In the genomic region with DNA sequence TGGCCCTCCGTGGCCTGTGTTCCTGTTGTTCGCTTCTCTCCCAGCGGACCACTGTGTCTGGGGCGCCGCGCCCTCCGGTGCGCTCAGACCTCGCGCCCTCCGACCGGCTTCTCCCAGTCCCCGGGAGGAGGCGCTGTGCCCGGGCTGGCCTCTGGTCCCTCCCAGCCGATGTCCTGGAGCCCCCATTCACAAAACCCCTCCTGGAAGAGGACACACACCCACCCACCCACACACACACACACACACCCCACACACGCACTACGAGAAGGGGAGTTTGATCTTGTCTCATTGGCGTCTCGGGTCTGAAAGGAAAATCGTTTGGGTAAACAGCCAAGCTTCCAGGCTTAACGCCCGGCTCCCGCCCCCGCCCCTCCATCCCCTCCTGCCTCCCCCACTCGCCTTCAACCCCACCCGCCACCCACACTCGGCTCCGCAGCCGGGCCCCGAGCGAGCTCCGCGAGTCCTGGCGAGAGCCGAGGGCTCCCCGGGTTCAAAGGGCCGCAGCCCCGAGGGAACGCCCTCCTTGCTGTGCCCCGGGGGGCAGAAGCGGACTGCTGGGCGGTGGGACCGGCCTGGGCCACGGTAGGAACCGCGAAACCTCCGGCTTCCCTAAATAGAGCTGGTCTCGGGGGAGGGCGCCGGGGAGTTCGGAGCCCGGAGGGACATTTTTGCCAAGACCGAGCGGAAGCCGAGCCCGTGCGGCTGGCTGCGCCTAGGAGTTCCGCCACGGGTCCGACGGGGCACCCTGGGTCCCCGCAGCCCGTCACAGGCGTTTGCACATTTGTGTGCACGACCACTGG, we compare ENCODE assay signal across 1 cellular context.
TF ChIP-seq lines count a peak whose summit lies in the region.

No MANE protein-coding gene starts in this region.

TF ChIP-seq in K562, 482 proteins besides CTCF, POLR2A, EP300 and RAD21 (continued from another document and continues in another):
- TF ChIP-seq, protein P1, sequence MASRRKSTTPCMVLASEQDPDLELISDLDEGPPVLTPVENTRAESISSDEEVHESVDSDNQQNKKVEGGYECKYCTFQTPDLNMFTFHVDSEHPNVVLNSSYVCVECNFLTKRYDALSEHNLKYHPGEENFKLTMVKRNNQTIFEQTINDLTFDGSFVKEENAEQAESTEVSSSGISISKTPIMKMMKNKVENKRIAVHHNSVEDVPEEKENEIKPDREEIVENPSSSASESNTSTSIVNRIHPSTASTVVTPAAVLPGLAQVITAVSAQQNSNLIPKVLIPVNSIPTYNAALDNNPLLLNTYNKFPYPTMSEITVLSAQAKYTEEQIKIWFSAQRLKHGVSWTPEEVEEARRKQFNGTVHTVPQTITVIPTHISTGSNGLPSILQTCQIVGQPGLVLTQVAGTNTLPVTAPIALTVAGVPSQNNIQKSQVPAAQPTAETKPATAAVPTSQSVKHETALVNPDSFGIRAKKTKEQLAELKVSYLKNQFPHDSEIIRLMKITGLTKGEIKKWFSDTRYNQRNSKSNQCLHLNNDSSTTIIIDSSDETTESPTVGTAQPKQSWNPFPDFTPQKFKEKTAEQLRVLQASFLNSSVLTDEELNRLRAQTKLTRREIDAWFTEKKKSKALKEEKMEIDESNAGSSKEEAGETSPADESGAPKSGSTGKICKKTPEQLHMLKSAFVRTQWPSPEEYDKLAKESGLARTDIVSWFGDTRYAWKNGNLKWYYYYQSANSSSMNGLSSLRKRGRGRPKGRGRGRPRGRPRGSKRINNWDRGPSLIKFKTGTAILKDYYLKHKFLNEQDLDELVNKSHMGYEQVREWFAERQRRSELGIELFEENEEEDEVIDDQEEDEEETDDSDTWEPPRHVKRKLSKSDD (conservative IDR thresholded peaks at IDR 0.05; ENCODE audit: low read length), result no peak
- TF ChIP-seq TAL1 (IDR thresholded peaks at IDR 0.05), result no peak
- peak; percentile 65; the same call in 1 of the 2 replicates for TF ChIP-seq ZBTB7A (IDR thresholded peaks at IDR 0.05; ENCODE audit: borderline replicate concordance, control insufficient read depth, low read depth, low read length)
- TF ChIP-seq, protein P2, sequence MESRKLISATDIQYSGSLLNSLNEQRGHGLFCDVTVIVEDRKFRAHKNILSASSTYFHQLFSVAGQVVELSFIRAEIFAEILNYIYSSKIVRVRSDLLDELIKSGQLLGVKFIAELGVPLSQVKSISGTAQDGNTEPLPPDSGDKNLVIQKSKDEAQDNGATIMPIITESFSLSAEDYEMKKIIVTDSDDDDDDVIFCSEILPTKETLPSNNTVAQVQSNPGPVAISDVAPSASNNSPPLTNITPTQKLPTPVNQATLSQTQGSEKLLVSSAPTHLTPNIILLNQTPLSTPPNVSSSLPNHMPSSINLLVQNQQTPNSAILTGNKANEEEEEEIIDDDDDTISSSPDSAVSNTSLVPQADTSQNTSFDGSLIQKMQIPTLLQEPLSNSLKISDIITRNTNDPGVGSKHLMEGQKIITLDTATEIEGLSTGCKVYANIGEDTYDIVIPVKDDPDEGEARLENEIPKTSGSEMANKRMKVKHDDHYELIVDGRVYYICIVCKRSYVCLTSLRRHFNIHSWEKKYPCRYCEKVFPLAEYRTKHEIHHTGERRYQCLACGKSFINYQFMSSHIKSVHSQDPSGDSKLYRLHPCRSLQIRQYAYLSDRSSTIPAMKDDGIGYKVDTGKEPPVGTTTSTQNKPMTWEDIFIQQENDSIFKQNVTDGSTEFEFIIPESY (CRISPR knock-in tag; IDR thresholded peaks at IDR 0.05), result peak; percentile 100
- TF ChIP-seq, protein P3, sequence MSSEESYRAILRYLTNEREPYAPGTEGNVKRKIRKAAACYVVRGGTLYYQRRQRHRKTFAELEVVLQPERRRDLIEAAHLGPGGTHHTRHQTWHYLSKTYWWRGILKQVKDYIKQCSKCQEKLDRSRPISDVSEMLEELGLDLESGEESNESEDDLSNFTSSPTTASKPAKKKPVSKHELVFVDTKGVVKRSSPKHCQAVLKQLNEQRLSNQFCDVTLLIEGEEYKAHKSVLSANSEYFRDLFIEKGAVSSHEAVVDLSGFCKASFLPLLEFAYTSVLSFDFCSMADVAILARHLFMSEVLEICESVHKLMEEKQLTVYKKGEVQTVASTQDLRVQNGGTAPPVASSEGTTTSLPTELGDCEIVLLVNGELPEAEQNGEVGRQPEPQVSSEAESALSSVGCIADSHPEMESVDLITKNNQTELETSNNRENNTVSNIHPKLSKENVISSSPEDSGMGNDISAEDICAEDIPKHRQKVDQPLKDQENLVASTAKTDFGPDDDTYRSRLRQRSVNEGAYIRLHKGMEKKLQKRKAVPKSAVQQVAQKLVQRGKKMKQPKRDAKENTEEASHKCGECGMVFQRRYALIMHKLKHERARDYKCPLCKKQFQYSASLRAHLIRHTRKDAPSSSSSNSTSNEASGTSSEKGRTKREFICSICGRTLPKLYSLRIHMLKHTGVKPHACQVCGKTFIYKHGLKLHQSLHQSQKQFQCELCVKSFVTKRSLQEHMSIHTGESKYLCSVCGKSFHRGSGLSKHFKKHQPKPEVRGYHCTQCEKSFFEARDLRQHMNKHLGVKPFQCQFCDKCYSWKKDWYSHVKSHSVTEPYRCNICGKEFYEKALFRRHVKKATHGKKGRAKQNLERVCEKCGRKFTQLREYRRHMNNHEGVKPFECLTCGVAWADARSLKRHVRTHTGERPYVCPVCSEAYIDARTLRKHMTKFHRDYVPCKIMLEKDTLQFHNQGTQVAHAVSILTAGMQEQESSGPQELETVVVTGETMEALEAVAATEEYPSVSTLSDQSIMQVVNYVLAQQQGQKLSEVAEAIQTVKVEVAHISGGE (CRISPR knock-in tag; IDR thresholded peaks at IDR 0.05), result peak; percentile 15 to 57 (median 26); a peak in 1 of 6 replicates
- peak; percentile 80 for TF ChIP-seq POLR2G (IDR thresholded peaks at IDR 0.05; ENCODE audit: low read depth, low read length)
- peak in 1 of 2 experiments; percentile 36; a peak in 2 of 4 replicates for TF ChIP-seq MAZ (CRISPR knock-in tag; conservative IDR thresholded peaks at IDR 0.05 in 1 of 2, IDR thresholded peaks at IDR 0.05 in 1 of 2)
- TF ChIP-seq, protein P4, sequence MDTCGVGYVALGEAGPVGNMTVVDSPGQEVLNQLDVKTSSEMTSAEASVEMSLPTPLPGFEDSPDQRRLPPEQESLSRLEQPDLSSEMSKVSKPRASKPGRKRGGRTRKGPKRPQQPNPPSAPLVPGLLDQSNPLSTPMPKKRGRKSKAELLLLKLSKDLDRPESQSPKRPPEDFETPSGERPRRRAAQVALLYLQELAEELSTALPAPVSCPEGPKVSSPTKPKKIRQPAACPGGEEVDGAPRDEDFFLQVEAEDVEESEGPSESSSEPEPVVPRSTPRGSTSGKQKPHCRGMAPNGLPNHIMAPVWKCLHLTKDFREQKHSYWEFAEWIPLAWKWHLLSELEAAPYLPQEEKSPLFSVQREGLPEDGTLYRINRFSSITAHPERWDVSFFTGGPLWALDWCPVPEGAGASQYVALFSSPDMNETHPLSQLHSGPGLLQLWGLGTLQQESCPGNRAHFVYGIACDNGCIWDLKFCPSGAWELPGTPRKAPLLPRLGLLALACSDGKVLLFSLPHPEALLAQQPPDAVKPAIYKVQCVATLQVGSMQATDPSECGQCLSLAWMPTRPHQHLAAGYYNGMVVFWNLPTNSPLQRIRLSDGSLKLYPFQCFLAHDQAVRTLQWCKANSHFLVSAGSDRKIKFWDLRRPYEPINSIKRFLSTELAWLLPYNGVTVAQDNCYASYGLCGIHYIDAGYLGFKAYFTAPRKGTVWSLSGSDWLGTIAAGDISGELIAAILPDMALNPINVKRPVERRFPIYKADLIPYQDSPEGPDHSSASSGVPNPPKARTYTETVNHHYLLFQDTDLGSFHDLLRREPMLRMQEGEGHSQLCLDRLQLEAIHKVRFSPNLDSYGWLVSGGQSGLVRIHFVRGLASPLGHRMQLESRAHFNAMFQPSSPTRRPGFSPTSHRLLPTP (IDR thresholded peaks at IDR 0.05; ENCODE audit: borderline replicate concordance, extremely low read depth, insufficient read length), result no peak
- TF ChIP-seq CBX3 (IDR thresholded peaks at IDR 0.05; ENCODE audit: borderline replicate concordance in 1 of 2, low read length in 2 of 2), result peak in 1 of 2 experiments; percentile 28; a peak in 1 of 3 replicates
- TF ChIP-seq E2F3 (CRISPR knock-in tag; IDR thresholded peaks at IDR 0.05), result no peak
- TF ChIP-seq KLF6 (CRISPR knock-in tag; IDR thresholded peaks at IDR 0.05; ENCODE audit: borderline replicate concordance), result no peak
- no peak for TF ChIP-seq MEF2D (tag; conservative IDR thresholded peaks at IDR 0.05; ENCODE audit: low read depth)
- TF ChIP-seq GABPA (tag; conservative IDR thresholded peaks at IDR 0.05; ENCODE audit: low read depth), result peak; percentile 28; the same call in 1 of the 2 replicates
- no peak for TF ChIP-seq NCOR1 (IDR thresholded peaks at IDR 0.05)
- TF ChIP-seq, protein P5, sequence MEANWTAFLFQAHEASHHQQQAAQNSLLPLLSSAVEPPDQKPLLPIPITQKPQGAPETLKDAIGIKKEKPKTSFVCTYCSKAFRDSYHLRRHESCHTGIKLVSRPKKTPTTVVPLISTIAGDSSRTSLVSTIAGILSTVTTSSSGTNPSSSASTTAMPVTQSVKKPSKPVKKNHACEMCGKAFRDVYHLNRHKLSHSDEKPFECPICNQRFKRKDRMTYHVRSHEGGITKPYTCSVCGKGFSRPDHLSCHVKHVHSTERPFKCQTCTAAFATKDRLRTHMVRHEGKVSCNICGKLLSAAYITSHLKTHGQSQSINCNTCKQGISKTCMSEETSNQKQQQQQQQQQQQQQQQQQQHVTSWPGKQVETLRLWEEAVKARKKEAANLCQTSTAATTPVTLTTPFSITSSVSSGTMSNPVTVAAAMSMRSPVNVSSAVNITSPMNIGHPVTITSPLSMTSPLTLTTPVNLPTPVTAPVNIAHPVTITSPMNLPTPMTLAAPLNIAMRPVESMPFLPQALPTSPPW (CRISPR knock-in tag; IDR thresholded peaks at IDR 0.05), result 0 out of 2 replicates have a peak, but pooled peaks have one; percentile 36
- TF ChIP-seq CCAR2 (IDR thresholded peaks at IDR 0.05; ENCODE audit: low read depth, low read length), result no peak
- TF ChIP-seq CBX1 (IDR thresholded peaks at IDR 0.05; ENCODE audit: low read depth), result 0 out of 2 replicates have a peak, but pooled peaks have one; percentile 25
- TF ChIP-seq GABPB1 (CRISPR knock-in tag; IDR thresholded peaks at IDR 0.05), result peak; percentile 36; the same call in 1 of the 2 replicates
- TF ChIP-seq BCOR (IDR thresholded peaks at IDR 0.05), result no peak
- TF ChIP-seq ZNF699 (CRISPR knock-in tag; IDR thresholded peaks at IDR 0.05; ENCODE audit: insufficient replicate concordance), result no peak
- TF ChIP-seq ARHGAP35 (IDR thresholded peaks at IDR 0.05; ENCODE audit: partially characterized antibody), result no peak
- TF ChIP-seq NR2C1 (IDR thresholded peaks at IDR 0.05), result no peak
- TF ChIP-seq NR2C1 (tag; IDR thresholded peaks at IDR 0.05), result no peak
- TF ChIP-seq, protein P6, sequence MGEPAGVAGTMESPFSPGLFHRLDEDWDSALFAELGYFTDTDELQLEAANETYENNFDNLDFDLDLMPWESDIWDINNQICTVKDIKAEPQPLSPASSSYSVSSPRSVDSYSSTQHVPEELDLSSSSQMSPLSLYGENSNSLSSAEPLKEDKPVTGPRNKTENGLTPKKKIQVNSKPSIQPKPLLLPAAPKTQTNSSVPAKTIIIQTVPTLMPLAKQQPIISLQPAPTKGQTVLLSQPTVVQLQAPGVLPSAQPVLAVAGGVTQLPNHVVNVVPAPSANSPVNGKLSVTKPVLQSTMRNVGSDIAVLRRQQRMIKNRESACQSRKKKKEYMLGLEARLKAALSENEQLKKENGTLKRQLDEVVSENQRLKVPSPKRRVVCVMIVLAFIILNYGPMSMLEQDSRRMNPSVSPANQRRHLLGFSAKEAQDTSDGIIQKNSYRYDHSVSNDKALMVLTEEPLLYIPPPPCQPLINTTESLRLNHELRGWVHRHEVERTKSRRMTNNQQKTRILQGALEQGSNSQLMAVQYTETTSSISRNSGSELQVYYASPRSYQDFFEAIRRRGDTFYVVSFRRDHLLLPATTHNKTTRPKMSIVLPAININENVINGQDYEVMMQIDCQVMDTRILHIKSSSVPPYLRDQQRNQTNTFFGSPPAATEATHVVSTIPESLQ (CRISPR knock-in tag; IDR thresholded peaks at IDR 0.05), result no peak
- TF ChIP-seq SIN3A (IDR thresholded peaks at IDR 0.05; ENCODE audit: borderline replicate concordance in 2 of 2, control insufficient read depth in 1 of 2, low read depth in 2 of 2, low read length in 2 of 2), result no peak
- no peak for TF ChIP-seq GATA2 (CRISPR knock-in tag; IDR thresholded peaks at IDR 0.05)
- TF ChIP-seq ZKSCAN1 (IDR thresholded peaks at IDR 0.05; ENCODE audit: low read depth, low read length), result no peak
- TF ChIP-seq, protein P7, sequence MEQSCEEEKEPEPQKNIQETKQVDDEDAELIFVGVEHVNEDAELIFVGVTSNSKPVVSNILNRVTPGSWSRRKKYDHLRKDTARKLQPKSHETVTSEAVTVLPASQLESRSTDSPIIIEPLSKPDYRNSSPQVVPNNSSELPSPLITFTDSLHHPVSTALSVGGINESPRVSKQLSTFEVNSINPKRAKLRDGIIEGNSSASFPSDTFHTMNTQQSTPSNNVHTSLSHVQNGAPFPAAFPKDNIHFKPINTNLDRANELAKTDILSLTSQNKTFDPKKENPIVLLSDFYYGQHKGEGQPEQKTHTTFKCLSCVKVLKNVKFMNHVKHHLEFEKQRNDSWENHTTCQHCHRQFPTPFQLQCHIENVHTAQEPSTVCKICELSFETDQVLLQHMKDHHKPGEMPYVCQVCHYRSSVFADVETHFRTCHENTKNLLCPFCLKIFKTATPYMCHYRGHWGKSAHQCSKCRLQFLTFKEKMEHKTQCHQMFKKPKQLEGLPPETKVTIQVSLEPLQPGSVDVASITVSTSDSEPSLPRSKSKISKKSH (CRISPR knock-in tag; IDR thresholded peaks at IDR 0.05), result no peak
- no peak for TF ChIP-seq HMG20A (CRISPR knock-in tag; conservative IDR thresholded peaks at IDR 0.05)
- peak; percentile 66 for TF ChIP-seq RBFOX2 (IDR thresholded peaks at IDR 0.05; ENCODE audit: low read depth, low read length)
- TF ChIP-seq YY1 (IDR thresholded peaks at IDR 0.05; ENCODE audit: borderline replicate concordance in 1 of 3, control insufficient read depth in 1 of 3, extremely low read depth in 1 of 3, insufficient read depth in 3 of 3, insufficient read length in 1 of 3, insufficient replicate concordance in 2 of 3, low read depth in 1 of 3, low read length in 2 of 3), result no peak
